In the genomic region with DNA sequence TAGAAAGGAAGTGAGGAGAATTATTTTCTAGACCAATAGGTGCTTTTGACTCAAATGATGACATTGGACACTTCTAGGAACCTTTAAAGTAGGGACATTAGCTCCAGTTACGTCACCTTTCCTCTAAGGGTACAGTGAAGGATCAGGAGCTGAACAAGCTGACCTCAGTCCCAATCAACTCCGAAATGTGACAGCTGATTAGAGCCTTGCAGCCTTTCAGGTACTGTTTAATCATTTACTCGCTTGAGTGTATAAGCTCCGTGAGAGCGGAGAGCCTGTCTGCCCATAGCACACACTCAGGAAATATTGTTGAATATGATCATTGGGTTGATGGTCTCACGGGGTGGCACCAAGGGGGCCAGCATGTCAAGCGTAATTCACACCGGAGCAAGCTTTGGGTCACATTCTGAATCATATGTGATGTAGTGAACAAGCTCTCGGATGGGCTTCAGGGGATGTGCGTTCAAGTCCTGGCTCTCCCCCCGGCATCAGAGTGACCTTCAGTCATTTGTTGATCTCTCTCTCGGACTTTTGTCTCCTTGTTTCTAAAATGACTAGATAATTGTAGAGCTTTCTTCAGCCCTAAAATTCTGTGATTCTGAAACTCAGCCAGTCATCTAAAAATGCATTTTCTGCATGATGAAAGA, we compare ENCODE assay signal across 23 cellular contexts.
DNase-seq lines count a peak whose midpoint lies in the region; ATAC-seq, FAIRE-seq and TF ChIP-seq lines count a peak whose summit lies in the region.
"Had no signal": no experiment of that assay in that cellular context is flagged by ENCODE, and none has a peak within 500 bp of the region (broad histone marks: within the 10 kb centered on the region; RNA-seq: fewer than 3 reads in every experiment).

No MANE protein-coding gene starts in this region.

- H3K9me3 ChIP-seq in pancreas (no peaks in the 10 kb centered on the region), lower lobe of right lung (no peaks in the 10 kb centered on the region)
- H3K9me3 ChIP-seq: BLaER1 had no signal

- no peaks in the 10 kb centered on the region for H3K27me3 ChIP-seq in pancreas
- H3K27me3 ChIP-seq in lower lobe of right lung (ENCODE audit: low read depth), result no peaks in the 10 kb centered on the region
- H3K27me3 ChIP-seq: BLaER1 had no signal

- H3K36me3 ChIP-seq in pancreas (no peaks in the 10 kb centered on the region), lower lobe of right lung (no peaks in the 10 kb centered on the region)
- H3K36me3 ChIP-seq: BLaER1 had no signal

- H3K4me3 ChIP-seq in pancreas (no peak overlapping the region), lower lobe of right lung (no peak overlapping the region)
- H3K4me3 ChIP-seq: BLaER1 had no signal

- FAIRE-seq in pancreas (lab: Jason Lieb, UNC), result no peak
- FAIRE-seq: G401.6, GM12892, GM19239 had no signal

- ATAC-seq in left colon (peak; percentile 69), pancreas (peak in 3 of 4 donors; percentile 32 to 72 (median 63)), HG03280 (IDR thresholded peaks at IDR 0.05; ENCODE audit: unreplicated experiment) (no peak), GM19328 (IDR thresholded peaks at IDR 0.05; ENCODE audit: unreplicated experiment) (no peak), lower lobe of right lung (no peak)

- H3K27ac ChIP-seq in 22Rv1 (peak overlapping the region; percentile 69; the same call in 1 of the 2 replicates), pancreas (no peak overlapping the region), lower lobe of right lung (no peak overlapping the region)
- H3K27ac ChIP-seq: BLaER1, HL-60 had no signal

- WGBS in pancreas, 2 donors, result 69 to 80% methylated on average over 12 of the region's 12 CpGs

- H3K4me1 ChIP-seq in pancreas (no peaks in the 10 kb centered on the region), lower lobe of right lung (no peaks in the 10 kb centered on the region)
- H3K4me1 ChIP-seq: BLaER1 had no signal

- DNase-seq in HuH-7.5 (ENCODE audit: low spot score), result peak; percentile 45
- DNase-seq in left colon, result no peak
- DNase-seq in pancreas, result no peak
- no peak for DNase-seq in effector CD4-positive, alpha-beta T cell
- no peak for DNase-seq in lower lobe of right lung
- DNase-seq: 8988T; AML-193; Calu3; CD4-positive, CD25-positive, alpha-beta regulatory T cell; DMS 273 treated with DMSO at 0.1 percent for 48 hours; DMS79 treated with DMSO at 0.1 percent for 48 hours; EL; GOT3; H9; KG1 had no signal

- TF ChIP-seq CTCF in 22Rv1 (IDR thresholded peaks at IDR 0.05) (no peak), pancreas (IDR thresholded peaks at IDR 0.05) (no peak), lower lobe of right lung (IDR thresholded peaks at IDR 0.05) (no peak)

- intact Hi-C loops in left colon (cut with DNase I, micrococcal nuclease) (no loop called here), pancreas (cut with DNase I) (no loop called here), lower lobe of right lung (cut with DNase I) (no loop called here)

Comparison
In these comparisons a context has a peak if more than half of its experiments do, and no peak if none do; other contexts are left out.
1. ATAC-seq: peak in left colon (single experiment) and pancreas (3 of 4); none in HG03280 (single experiment), GM19328 (single experiment) and lower lobe of right lung (0 of 2).